8 cellular contexts compared by ENCODE assay signal in the genomic region with DNA sequence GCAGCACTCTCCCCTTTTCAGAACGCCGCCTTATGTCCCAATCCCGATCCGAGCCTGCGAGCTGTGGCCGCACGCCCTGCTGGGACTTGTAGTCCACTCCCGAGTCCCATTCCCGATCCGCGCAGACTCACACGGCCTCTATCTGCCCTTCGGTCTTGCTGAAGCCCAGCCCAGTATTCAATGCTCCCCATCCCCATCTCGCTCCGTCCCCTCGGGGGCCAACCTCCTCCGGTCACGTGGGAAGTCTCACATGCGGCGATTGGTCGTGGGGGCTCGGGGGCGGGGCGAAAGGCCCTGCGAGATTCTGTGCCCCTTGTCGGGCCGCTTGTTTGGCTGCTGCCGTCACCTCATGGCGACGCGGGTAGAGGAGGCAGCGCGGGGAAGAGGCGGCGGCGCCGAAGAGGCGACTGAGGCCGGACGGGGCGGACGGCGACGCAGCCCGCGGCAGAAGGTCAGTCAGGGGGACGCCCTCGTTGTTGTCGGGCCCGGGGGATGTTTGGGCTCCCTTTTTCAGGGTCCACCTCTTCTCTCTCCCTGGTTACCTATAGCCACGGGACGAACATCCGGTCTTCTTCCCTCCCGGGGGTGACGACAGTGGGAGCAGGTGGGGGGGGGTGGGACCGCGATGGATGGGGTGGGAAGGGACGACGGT. TPM values are rescaled to one million over a fixed set of nuclear protein-coding genes. Genes with fewer than 3 reads are reported as not detected.
DNase-seq lines count a peak whose midpoint lies in the region; ATAC-seq and TF ChIP-seq lines count a peak whose summit lies in the region.

A gene (plus strand): TSS at position 328 of the 652 bp plus-strand sequence. CDS start 22 bp downstream, at position 350.

- H3K36me3 ChIP-seq in PC-9 (ENCODE audit: low read depth), result no peaks in the 10 kb centered on the region
- H3K36me3 ChIP-seq in mucosa of descending colon (ENCODE audit: low read depth), result no peaks in the 10 kb centered on the region

- no TSS peak for BruUV-seq in PC-9 (replicated peaks; lab: Mats Ljungman, UMichigan)

- POLR2A ChIA-PET in PC-9 (lab: Charles Lee; ENCODE audit: unreplicated experiment), result no interaction called here

- H3K9me3 ChIP-seq in PC-9 (ENCODE audit: insufficient read depth, low read depth) (no peaks in the 10 kb centered on the region), mucosa of descending colon (no peaks in the 10 kb centered on the region)

- no peaks in the 10 kb centered on the region for H3K27me3 ChIP-seq in PC-9 (ENCODE audit: insufficient read depth, low read depth)

- H3K27ac ChIP-seq in PC-9 (peak within 1 kb of the TSS; percentile 63), epithelial cell of prostate (peak within 1 kb of the TSS; percentile 45)

- peak within 1 kb of the TSS; percentile 94 for H2AFZ ChIP-seq in PC-9

- H3K4me1 ChIP-seq in PC-9 (replicated peaks; ENCODE audit: insufficient read depth) (0 out of 2 replicates have a peak, but pooled peaks cover 5% of the 10 kb centered on the region), mucosa of descending colon (ENCODE audit: low read depth) (peaks cover 8% of the 10 kb centered on the region)

- no peaks in the 10 kb centered on the region for H3K9me2 ChIP-seq in PC-9 (ENCODE audit: insufficient read depth)

- TF ChIP-seq CTCF in PC-9 (conservative IDR thresholded peaks at IDR 0.05) (no peak), mucosa of descending colon (IDR thresholded peaks at IDR 0.05) (no peak)

- CTCF ChIA-PET in PC-9 (lab: Charles Lee), result no interaction called here

- ATAC-seq in GM21619 (IDR thresholded peaks at IDR 0.05; ENCODE audit: unreplicated experiment) (peak; percentile 98), mucosa of descending colon (peak; percentile 98)

- H3K79me2 ChIP-seq in PC-9 (ENCODE audit: low read depth), result peaks cover 46% of the 10 kb centered on the region

- peaks cover 21% of the 10 kb centered on the region for H4K20me1 ChIP-seq in PC-9 (ENCODE audit: insufficient read depth)

- DNase-seq in DMS153 (lab: John Stamatoyannopoulos, UW) (peak; percentile 95), PC-9 (peak; percentile 96 to 97), epithelial cell of prostate (ENCODE audit: low read depth, low spot score) (peak; percentile 95), mucosa of descending colon (peak; percentile 94 to 100 (median 95))
- DNase-seq in Jurkat, Clone E6-1 (ENCODE audit: low read depth, low spot score), result peak; percentile 96
- DNase-seq in activated T-cell treated with anti-CD3 and anti-CD28 coated beads, Interleukin-2, amount 50 U/mL, for 1 hour, result peak; percentile 97
- DNase-seq in stimulated activated CD8-positive, alpha-beta memory T cell treated with anti-CD3 and anti-CD28 coated beads, Interleukin-4, amount 100 ng/mL, for 24 hours (ENCODE audit: low read depth), result peak; percentile 97

- intact Hi-C loops in PC-9 (cut with micrococcal nuclease; ENCODE audit: unreplicated experiment), result loop anchor here (1.0 to 2.0 kb wide), 2 partner anchors 15 to 67 kb away; a partner anchor contains a TSS
- intact Hi-C loops in mucosa of descending colon (cut with DNase I, micrococcal nuclease), result no loop called here

- H3K4me3 ChIP-seq in Jurkat, Clone E6-1 (ENCODE audit: low read length), result peak within 1 kb of the TSS; percentile 73
- H3K4me3 ChIP-seq in PC-9 (peak within 1 kb of the TSS; percentile 80), mucosa of descending colon (peak within 1 kb of the TSS; percentile 24)

- peak within 1 kb of the TSS; percentile 82 for H3K4me2 ChIP-seq in PC-9

- H3F3A ChIP-seq in PC-9 (ENCODE audit: insufficient read depth, low read depth), result peaks cover 4% of the 10 kb centered on the region; the same call in 1 of the 2 replicates

RNA-seq across cellular contexts. Expression of the gene that starts here (rescaled TPM):
- polyA plus RNA-seq in Jurkat, Clone E6-1 (2012; ENCODE audit: insufficient read depth, insufficient read length), result 22.2 TPM
- total RNA-seq in PC-9 (2021), result 12.6 and 17.4 TPM in 2 replicates
- 10 to 100 TPM in 1 of 3 donors, 1 to 10 TPM in 2; 8.5 to 13.2 (median 8.9) TPM for total RNA-seq in mucosa of descending colon

Comparison
In these comparisons a context has a peak if more than half of its experiments do, and no peak if none do; other contexts are left out.
1. Peak in every context shown above with its lines: DNase-seq, ATAC-seq, H3K4me3 ChIP-seq and H3K27ac ChIP-seq.
2. H3K4me3 ChIP-seq: peak in every context shown above with its lines; median percentile 80 in PC-9; 73 in Jurkat, Clone E6-1; 24 in mucosa of descending colon.